In the genomic region with DNA sequence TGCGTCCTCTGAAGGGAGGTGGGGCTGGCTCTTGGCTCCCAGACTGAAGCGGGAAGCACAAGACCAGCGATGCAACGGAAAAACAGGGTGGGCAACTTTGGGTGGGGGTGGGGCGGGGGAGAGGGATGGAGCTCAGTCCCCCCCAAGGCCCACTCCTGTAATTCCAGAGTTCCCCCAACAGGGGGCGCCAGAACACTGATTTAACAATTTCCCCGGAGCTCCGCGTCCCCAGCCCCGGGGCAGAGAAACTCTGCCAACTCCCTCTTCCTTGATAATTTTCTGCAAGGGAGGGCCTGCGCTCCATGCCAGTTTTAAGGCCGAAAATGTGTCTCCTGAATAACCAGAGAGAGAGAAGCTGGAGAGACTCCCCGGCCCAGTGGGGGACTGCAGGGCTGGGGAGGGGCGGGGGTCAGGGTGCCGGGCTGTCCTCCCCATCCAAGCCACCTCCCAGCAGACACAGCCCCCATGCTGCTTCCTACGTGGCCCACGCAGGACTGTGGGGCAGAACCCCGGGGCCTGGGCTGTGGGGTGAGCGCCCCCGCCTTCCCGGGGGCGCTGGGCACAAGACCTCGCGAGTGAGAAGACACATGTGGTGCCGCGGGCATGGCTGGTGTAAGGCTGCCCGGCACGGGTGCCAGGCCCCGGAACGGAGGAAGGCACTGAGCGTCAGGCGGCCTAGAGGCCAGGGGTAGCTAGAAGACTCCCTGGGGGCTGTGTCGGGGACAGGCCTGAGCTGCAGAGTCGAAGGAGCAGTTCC, we compare ENCODE assay signal across 8 cellular contexts. TPM values are rescaled to one million over a fixed set of nuclear protein-coding genes. Genes with fewer than 3 reads are reported as not detected.
DNase-seq lines count a peak whose midpoint lies in the region; ATAC-seq lines count a peak whose summit lies in the region.

No MANE protein-coding gene starts in this region.

- no peaks in the 10 kb centered on the region for H3K27me3 ChIP-seq in mesendoderm (ENCODE audit: insufficient read depth, low read length, poor library complexity)

- no peak overlapping the region for H3K4me3 ChIP-seq in mesendoderm (ENCODE audit: low read length)

- no peak for ATAC-seq in HG03378 (IDR thresholded peaks at IDR 0.05; ENCODE audit: unreplicated experiment)

- no peak overlapping the region for H2BK5ac ChIP-seq in mesendoderm (ENCODE audit: low read length)

- H3K79me1 ChIP-seq in mesendoderm (ENCODE audit: low read length): no peaks in the 10 kb centered on the region

- no CpG with 5 or more reads among the region's 34 CpGs for WGBS in mesendoderm (ENCODE audit: extremely low coverage, insufficient coverage, low lambda C conversion rate)

- H3K4me1 ChIP-seq in mesendoderm (ENCODE audit: control insufficient read depth, low read depth, low read length): no peaks in the 10 kb centered on the region

- H3K79me2 ChIP-seq in mesendoderm (ENCODE audit: control insufficient read depth, insufficient read depth, low read length): no peaks in the 10 kb centered on the region

- no peak overlapping the region for H3K4ac ChIP-seq in mesendoderm (ENCODE audit: low read depth, low read length)

- H3K23ac ChIP-seq in mesendoderm (ENCODE audit: low read length): no peak overlapping the region

- H3K36me3 ChIP-seq in mesendoderm (ENCODE audit: control insufficient read depth, insufficient read depth, low read length): no peaks in the 10 kb centered on the region

- no peak overlapping the region for H2AK5ac ChIP-seq in mesendoderm (ENCODE audit: low read length)

- H3K4me2 ChIP-seq in mesendoderm (ENCODE audit: low read length): no peak overlapping the region

- no peak overlapping the region for H3K27ac ChIP-seq in mesendoderm (ENCODE audit: low read depth, low read length)

- no peak overlapping the region for H2BK15ac ChIP-seq in mesendoderm (replicated peaks; ENCODE audit: low read depth)

- peak; percentile 65 for DNase-seq in activated gamma-delta T cell treated with Interleukin-2 at 50 U/mL for 16 hours
- DNase-seq in activated gamma-delta T cell (lab: John Stamatoyannopoulos, UW): no peak
- DNase-seq in NCI-H226: peak; percentile 49
- DNase-seq in activated CD4-positive, alpha-beta T cell treated with anti-CD3 and anti-CD28 coated beads, Interleukin-2, amount 50 U/mL, for 4 hours: peak; percentile 55 to 58
- peak; percentile 65 for DNase-seq in effector CD8-positive, alpha-beta T cell (lab: John Stamatoyannopoulos, UW)
- peak; percentile 70 for DNase-seq in mesendoderm
- DNase-seq in stimulated activated CD8-positive, alpha-beta memory T cell treated with anti-CD3 and anti-CD28 coated beads, Interleukin-4, amount 100 ng/mL, for 1 hour (ENCODE audit: low read depth in 2 of 2, low spot score in 1 of 2): peak; percentile 50 to 59

- H4K5ac ChIP-seq in mesendoderm (ENCODE audit: low read length): no peak overlapping the region

- H3K18ac ChIP-seq in mesendoderm (ENCODE audit: low read length): no peak overlapping the region

- H2BK120ac ChIP-seq in mesendoderm (ENCODE audit: low read depth, low read length): no peak overlapping the region

- H3K9ac ChIP-seq in mesendoderm (ENCODE audit: low read length): no peak overlapping the region

- no peak overlapping the region for H3K56ac ChIP-seq in mesendoderm (ENCODE audit: low read length)

- no peak overlapping the region for H4K8ac ChIP-seq in mesendoderm (ENCODE audit: low read depth, low read length)

RNA-seq across cellular contexts. Expression of a gene that starts 51.4 kb away (rescaled TPM):
- polyA plus RNA-seq in mesendoderm (2013, experiment 1 of 2): 4.6 TPM
- 4.7 TPM for polyA plus RNA-seq in mesendoderm (2013, experiment 2 of 2)
